ENCODE assay signal across 1 cellular context in the genomic region with DNA sequence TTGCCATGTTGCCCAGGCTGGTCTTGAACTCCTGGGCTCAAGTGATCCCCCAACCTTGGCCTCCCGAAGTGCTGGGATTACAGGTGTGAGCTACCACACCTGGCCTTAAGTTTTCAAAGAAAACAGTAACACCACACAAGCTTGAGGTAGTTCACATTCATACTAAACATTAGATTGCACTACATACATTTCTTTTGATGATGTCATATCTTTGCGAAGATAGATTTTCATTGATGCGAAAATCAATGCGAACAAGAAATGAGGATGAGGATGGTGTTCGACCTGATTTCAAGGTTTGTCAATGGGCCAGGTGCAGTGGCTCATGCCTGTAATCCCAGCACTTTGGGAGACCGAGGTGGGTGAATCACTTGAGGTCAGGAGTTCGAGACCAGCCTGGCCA. TPM values are rescaled to one million over a fixed set of nuclear protein-coding genes. Genes with fewer than 3 reads are reported as not detected.
"Had no signal": no experiment of that assay in that cellular context is flagged by ENCODE, and none has a peak within 500 bp of the region (broad histone marks: within the 10 kb centered on the region; RNA-seq: fewer than 3 reads in every experiment).

No MANE protein-coding gene starts in this region.

RNA-seq across cellular contexts. Expression of gene MDGA1, which starts 36.0 kb away (rescaled TPM):
- total RNA-seq: MCF 10A had no signal
